ENCODE assay signal across 1 cellular context in genomic region chr9:94642526-94642925, GRCh38.
TF ChIP-seq lines count a peak whose summit lies in the region.

No MANE protein-coding gene starts in this region.

TF ChIP-seq in H1, 55 proteins besides CTCF, POLR2A, EP300 and RAD21 (continued from another document):
- TF ChIP-seq GTF2F1 (IDR thresholded peaks at IDR 0.05; ENCODE audit: borderline replicate concordance, low read depth, low read length) (no peak), CREB1 (IDR thresholded peaks at IDR 0.05) (no peak), GABPA (IDR thresholded peaks at IDR 0.05; ENCODE audit: borderline replicate concordance, insufficient read depth, low read length) (no peak), BACH1 (IDR thresholded peaks at IDR 0.05; ENCODE audit: low read length) (no peak), SP2 (IDR thresholded peaks at IDR 0.05; ENCODE audit: low read length) (no peak), YY1 (IDR thresholded peaks at IDR 0.05; ENCODE audit: low read depth, low read length) (no peak), ATF3 (IDR thresholded peaks at IDR 0.05; ENCODE audit: insufficient read depth, low read depth, low read length) (no peak), HDAC6 (IDR thresholded peaks at IDR 0.05; ENCODE audit: low read depth, low read length) (no peak), SUZ12 (IDR thresholded peaks at IDR 0.05; ENCODE audit: low read length) (no peak), SRF (IDR thresholded peaks at IDR 0.05; ENCODE audit: low read depth, low read length) (no peak), FOSL1 (IDR thresholded peaks at IDR 0.05; ENCODE audit: insufficient read depth, low read depth, low read length) (no peak), PHF8 (conservative IDR thresholded peaks at IDR 0.05; ENCODE audit: low read depth, low read length) (no peak), RBBP5 (IDR thresholded peaks at IDR 0.05; ENCODE audit: borderline replicate concordance, low read depth, low read length) (no peak), ASH2L (IDR thresholded peaks at IDR 0.05; ENCODE audit: low read length) (no peak)
TF ChIP-seq in H1: peak in this region for 0.
